Comparison of ENCODE assay signal across 1 cellular context in genomic region chr7:129224251-129225205, GRCh38.
A peak's percentile ranks its signal among the peaks of the same experiment; 100 is the strongest.
TF ChIP-seq lines count a peak whose summit lies in the region.

Gene AHCYL2, plus strand, starts transcription at chr7:129225030.

TF ChIP-seq in GM12878, 131 proteins besides CTCF, POLR2A, EP300 and RAD21 (continued from another document and continues in another):
- TF ChIP-seq ZBTB40 (IDR thresholded peaks at IDR 0.05; ENCODE audit: borderline replicate concordance) (peak; percentile 91), IKZF1 (conservative IDR thresholded peaks at IDR 0.05) (peak; percentile 100), IKZF2 (IDR thresholded peaks at IDR 0.05) (peak; percentile 66 to 76; a peak in 3 of 4 replicates), BCL3 (IDR thresholded peaks at IDR 0.05; ENCODE audit: borderline replicate concordance, insufficient read depth, low read depth, low read length, poor library complexity, severe bottlenecking) (no peak), RB1 (IDR thresholded peaks at IDR 0.05; ENCODE audit: borderline replicate concordance) (peak; percentile 84; the same call in 1 of the 2 replicates), ZNF207 (IDR thresholded peaks at IDR 0.05; ENCODE audit: borderline replicate concordance) (peak; percentile 87), MYC (IDR thresholded peaks at IDR 0.05; ENCODE audit: insufficient read depth, insufficient read length, insufficient replicate concordance, low read length, severe bottlenecking) (no peak), E2F8 (IDR thresholded peaks at IDR 0.05; ENCODE audit: low read depth, partially characterized antibody) (peak; percentile 77), ESRRA (IDR thresholded peaks at IDR 0.05; ENCODE audit: low read length) (no peak; the same call in 1 of the 2 replicates), ZNF274 (IDR thresholded peaks at IDR 0.05; ENCODE audit: insufficient read depth, insufficient read length) (no peak), USF2 (IDR thresholded peaks at IDR 0.05; ENCODE audit: borderline replicate concordance, low read depth, low read length) (peak; percentile 91), EGR1 (IDR thresholded peaks at IDR 0.05; ENCODE audit: borderline replicate concordance in 1 of 2, low read depth in 2 of 2, low read length in 2 of 2) (peak in 1 of 2 experiments; percentile 69; a peak in 2 of 3 replicates), CUX1 (IDR thresholded peaks at IDR 0.05; ENCODE audit: insufficient replicate concordance, low read depth, low read length) (no peak), FOS (IDR thresholded peaks at IDR 0.05; ENCODE audit: borderline replicate concordance, extremely low read depth, insufficient read length) (peak; percentile 20), ATF7 (IDR thresholded peaks at IDR 0.05; ENCODE audit: low read depth) (peak; percentile 63; the same call in 1 of the 2 replicates), MXI1 (IDR thresholded peaks at IDR 0.05; ENCODE audit: low read depth, low read length) (peak; percentile 87), CBX5 (IDR thresholded peaks at IDR 0.05; ENCODE audit: low read depth) (no peak), MTA3 (IDR thresholded peaks at IDR 0.05; ENCODE audit: borderline replicate concordance, low read length) (no peak), SIX5 (IDR thresholded peaks at IDR 0.05; ENCODE audit: low read depth, low read length, severe bottlenecking) (peak; percentile 98), HSF1 (IDR thresholded peaks at IDR 0.05; ENCODE audit: low read depth, low read length) (no peak), HDAC2 (IDR thresholded peaks at IDR 0.05) (no peak), JUNB (IDR thresholded peaks at IDR 0.05) (no peak), E2F4 (IDR thresholded peaks at IDR 0.05; ENCODE audit: low read depth, low read length) (peak; percentile 5; the same call in 1 of the 2 replicates), HDAC6 (IDR thresholded peaks at IDR 0.05; ENCODE audit: unreplicated experiment) (no peak), HDGF (IDR thresholded peaks at IDR 0.05) (peak; percentile 83; the same call in 1 of the 2 replicates), IRF5 (IDR thresholded peaks at IDR 0.05; ENCODE audit: borderline replicate concordance) (no peak), BCL11A (IDR thresholded peaks at IDR 0.05; ENCODE audit: low read depth, low read length) (0 out of 2 replicates have a peak, but pooled peaks have one; percentile 1), CREM (IDR thresholded peaks at IDR 0.05; ENCODE audit: low read depth) (peak; percentile 96), FOXM1 (IDR thresholded peaks at IDR 0.05; ENCODE audit: low read depth, low read length) (no peak), YY1 (IDR thresholded peaks at IDR 0.05; ENCODE audit: low read depth, low read length) (peak; percentile 84; the same call in 1 of the 2 replicates), DPF2 (IDR thresholded peaks at IDR 0.05) (no peak), NR2F1 (conservative IDR thresholded peaks at IDR 0.05) (no peak), MTA2 (IDR thresholded peaks at IDR 0.05; ENCODE audit: low read depth) (no peak), CHD1 (IDR thresholded peaks at IDR 0.05; ENCODE audit: low read depth, low read length) (no peak), E4F1 (IDR thresholded peaks at IDR 0.05; ENCODE audit: borderline replicate concordance, partially characterized antibody) (peak; percentile 86)
